6 cellular contexts compared by ENCODE assay signal in the genomic region with DNA sequence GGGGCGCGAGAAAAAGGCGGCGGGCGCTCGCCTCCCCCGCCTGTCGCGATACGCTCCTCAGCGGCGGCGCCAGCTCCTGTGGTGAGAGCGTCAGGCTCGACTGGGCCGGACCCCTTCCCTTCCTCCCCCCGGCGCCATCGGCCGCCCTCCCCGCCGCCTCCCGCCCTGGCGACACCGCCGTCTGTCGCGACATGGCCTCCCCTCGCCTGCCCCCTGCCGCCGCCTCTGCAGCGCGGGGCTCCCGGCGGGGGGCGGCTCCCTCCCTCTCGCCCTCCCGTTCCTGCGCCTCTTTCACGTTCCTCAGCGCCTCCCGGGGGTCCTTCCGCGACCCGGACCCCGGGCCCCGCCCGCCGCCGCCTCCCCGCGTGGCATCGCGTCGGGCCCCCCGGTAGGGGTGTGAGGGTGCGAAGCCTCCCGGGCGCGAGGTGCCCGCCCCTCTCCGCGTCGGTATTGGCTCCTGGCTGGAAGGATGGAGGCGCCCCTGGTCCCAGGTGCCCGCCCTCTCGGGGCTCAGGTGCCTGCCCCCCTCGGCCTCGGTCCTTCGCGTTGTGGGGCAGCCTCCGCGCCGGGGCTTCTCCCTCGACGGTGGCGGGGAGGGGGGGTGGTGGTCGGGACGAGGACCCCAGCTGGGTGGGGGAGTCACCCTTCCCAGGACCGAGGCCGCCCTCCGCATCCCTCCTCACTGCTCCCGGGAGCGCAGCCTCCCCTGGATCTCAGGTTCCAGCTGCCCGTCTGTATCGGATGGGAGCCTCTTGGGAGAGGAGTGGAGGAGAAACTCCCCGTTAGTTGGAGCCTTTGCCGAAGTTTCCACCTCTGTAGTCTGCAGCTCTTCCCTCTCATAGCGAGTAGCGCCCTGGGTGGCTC. TPM values are rescaled to one million over a fixed set of nuclear protein-coding genes. Genes with fewer than 3 reads are reported as not detected.
A peak's percentile ranks its signal among the peaks of the same experiment; 100 is the strongest.
DNase-seq lines count a peak whose midpoint lies in the region; ATAC-seq and TF ChIP-seq lines count a peak whose summit lies in the region.

No MANE protein-coding gene starts in this region.

- no peak for TF ChIP-seq EP300 in tibial nerve (IDR thresholded peaks at IDR 0.05)

- 2 to 3% methylated on average over 30 to 33 of the region's 90 CpGs for WGBS in tibial nerve, 2 donors

- no peaks in the 10 kb centered on the region for H3K27me3 ChIP-seq in tibial nerve

- peak; percentile 27 to 30 for DNase-seq in activated CD4-positive, alpha-beta T cell treated with anti-CD3 and anti-CD28 coated beads, Interleukin-2, amount 50 U/mL, for 48 hours
- no peak for DNase-seq in tibial nerve (ENCODE audit: low spot score in 2 of 2)
- DNase-seq in SKM-1 treated with dmso at 0.1 percent for 144 hours (lab: John Stamatoyannopoulos, UW; ENCODE audit: unreplicated experiment), result no peak

- H3K27ac ChIP-seq in tibial nerve, result peak overlapping the region; percentile 92 to 97 (median 96)

- no peaks in the 10 kb centered on the region for H3K9me3 ChIP-seq in tibial nerve

- no peak for TF ChIP-seq CTCF in GM12875 (IDR thresholded peaks at IDR 0.05; ENCODE audit: borderline replicate concordance, insufficient read depth, low read depth, low read length)
- no peak for TF ChIP-seq CTCF in tibial nerve (IDR thresholded peaks at IDR 0.05)

- H3K36me3 ChIP-seq in tibial nerve, result peaks cover 3 to 24% (median 5%) of the 10 kb centered on the region in 3 donors

- TF ChIP-seq POLR2A in tibial nerve (IDR thresholded peaks at IDR 0.05), result no peak

- no peak for ATAC-seq in GM18861 (IDR thresholded peaks at IDR 0.05; ENCODE audit: unreplicated experiment)

- peaks cover 0 to 48% (median 31%) of the 10 kb centered on the region in 4 donors for H3K4me1 ChIP-seq in tibial nerve

- H3K4me3 ChIP-seq in GM12875 (ENCODE audit: low read depth, low read length) (peak overlapping the region; percentile 89), iPS-11a (ENCODE audit: low read depth, low read length) (peak overlapping the region; percentile 62), tibial nerve (peak overlapping the region; percentile 87 to 98 (median 92))

RNA-seq across cellular contexts. Expression of a gene that starts 0.6 kb away (rescaled TPM):
- total RNA-seq in tibial nerve, result 10 to 100 TPM; 21.6 to 30.3 (median 24.8) TPM

RNA-seq across cellular contexts. Expression of a gene that starts 21.4 kb away (rescaled TPM):
- 10 to 100 TPM in 2 of 4 donors, 1 to 10 TPM in 2; 7.4 to 12.9 (median 10.4) TPM for total RNA-seq in tibial nerve

RNA-seq across cellular contexts. Expression of a gene that starts 22.6 kb away (rescaled TPM):
- 10 to 100 TPM; 37.7 to 67.5 (median 42.9) TPM for total RNA-seq in tibial nerve

RNA-seq across cellular contexts. Expression of a gene that starts 22.7 kb away (rescaled TPM):
- total RNA-seq in tibial nerve, result 10 to 100 TPM in 3 of 4 donors, 1 to 10 TPM in 1; 9.6 to 19.0 (median 13.5) TPM

RNA-seq across cellular contexts. Expression of a gene that starts 34.8 kb away (rescaled TPM):
- 1 to 10 TPM in 2 of 4 donors, under 1 TPM in 1, not detected in 1; 0.22 to 8.8 (median 4.4) TPM for total RNA-seq in tibial nerve

Comparison
In these comparisons a context has a peak if more than half of its experiments do, and no peak if none do; other contexts are left out.
1. DNase-seq: peak in activated CD4-positive, alpha-beta T cell treated with anti-CD3 and anti-CD28 coated beads, Interleukin-2, amount 50 U/mL, for 48 hours (2 of 2); none in tibial nerve (0 of 2) and SKM-1 treated with dmso at 0.1 percent for 144 hours (single experiment).
2. Peak in every context shown above with its lines, with median percentiles within 50 percentile points of each other: H3K4me3 ChIP-seq.